ENCODE assay signal across 8 cellular contexts in the genomic region with DNA sequence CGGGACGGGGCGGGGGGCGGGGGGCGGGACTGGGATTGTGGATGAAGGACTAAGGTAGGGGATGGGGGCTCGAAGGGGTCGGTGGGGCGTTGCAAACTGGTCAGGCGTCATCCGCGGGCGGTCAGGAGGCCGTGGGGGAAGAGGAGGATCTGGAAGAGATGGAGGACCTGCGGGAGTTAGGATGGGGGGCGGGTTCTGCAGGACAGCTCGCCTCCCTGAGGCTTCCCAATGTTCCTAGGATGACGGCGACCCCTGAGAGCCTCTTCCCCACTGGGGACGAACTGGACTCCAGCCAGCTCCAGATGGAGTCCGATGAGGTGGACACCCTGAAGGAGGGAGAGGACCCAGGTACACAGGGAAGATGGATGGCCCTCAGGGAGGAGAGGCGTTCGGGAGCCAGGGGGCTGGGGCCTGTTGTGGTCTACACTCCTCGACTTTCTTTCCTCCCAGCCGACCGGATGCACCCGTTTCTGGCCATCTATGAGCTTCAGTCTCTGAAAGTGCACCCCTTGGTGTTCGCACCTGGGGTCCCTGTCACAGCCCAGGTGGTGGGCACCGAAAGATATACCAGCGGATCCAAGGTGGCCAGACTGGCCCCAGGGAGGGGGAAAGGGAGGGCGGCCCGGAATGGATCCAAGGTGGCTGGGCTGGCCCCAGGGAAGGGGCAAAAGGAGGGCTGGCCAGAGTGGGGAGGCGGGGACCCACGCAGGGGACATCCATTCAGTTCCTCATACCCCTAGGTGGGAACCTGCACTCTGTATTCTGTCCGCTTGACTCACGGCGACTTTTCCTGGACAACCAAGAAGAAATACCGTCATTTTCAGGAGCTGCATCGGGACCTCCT. TPM values are rescaled to one million over a fixed set of nuclear protein-coding genes. Genes with fewer than 3 reads are reported as not detected.
DNase-seq lines count a peak whose midpoint lies in the region; ATAC-seq and TF ChIP-seq lines count a peak whose summit lies in the region.

No MANE protein-coding gene starts in this region.

- no peaks in the 10 kb centered on the region for H3K9me3 ChIP-seq in gastroesophageal sphincter
- H3K9me3 ChIP-seq in prostate gland: no peaks in the 10 kb centered on the region

- WGBS in gastroesophageal sphincter (ENCODE audit: low coverage in 1 of 2), 2 donors: 35 to 62% methylated on average over 7 to 20 of the region's 38 CpGs
- WGBS in prostate gland: 18% methylated on average over 38 of the region's 38 CpGs

- peaks cover 0 to 32% of the 10 kb centered on the region in 2 donors for H3K36me3 ChIP-seq in gastroesophageal sphincter
- no peaks in the 10 kb centered on the region for H3K36me3 ChIP-seq in prostate gland

- H3K27me3 ChIP-seq in gastroesophageal sphincter: no peaks in the 10 kb centered on the region
- H3K27me3 ChIP-seq in prostate gland (replicated peaks; ENCODE audit: insufficient read depth): no peaks in the 10 kb centered on the region

- TF ChIP-seq POLR2A in gastroesophageal sphincter (IDR thresholded peaks at IDR 0.05): no peak
- TF ChIP-seq POLR2A in prostate gland (IDR thresholded peaks at IDR 0.05): no peak

- TF ChIP-seq CTCF in VCaP (conservative IDR thresholded peaks at IDR 0.05) (no peak), gastroesophageal sphincter (IDR thresholded peaks at IDR 0.05) (no peak), prostate gland (IDR thresholded peaks at IDR 0.05) (no peak)

- H3K4me1 ChIP-seq in gastroesophageal sphincter (peaks cover 0 to 26% (median 11%) of the 10 kb centered on the region in 3 donors), prostate gland (replicated peaks) (peaks cover 4% of the 10 kb centered on the region)

- DNase-seq in ELR (ENCODE audit: low read depth) (peak; percentile 28), prostate gland (ENCODE audit: low spot score) (no peak), GF-D8 (lab: John Stamatoyannopoulos, UW) (no peak)

- H3K4me3 ChIP-seq in gastroesophageal sphincter (peak overlapping the region; percentile 58 to 90), prostate gland (peak overlapping the region; percentile 76 to 83)

- no peak for TF ChIP-seq EP300 in gastroesophageal sphincter (IDR thresholded peaks at IDR 0.05)

- no peak for ATAC-seq in gastroesophageal sphincter
- no peak for ATAC-seq in HG03108 (IDR thresholded peaks at IDR 0.05; ENCODE audit: unreplicated experiment)
- no peak for ATAC-seq in HG03469 (IDR thresholded peaks at IDR 0.05; ENCODE audit: unreplicated experiment)
- no peak for ATAC-seq in HG03196 (IDR thresholded peaks at IDR 0.05; ENCODE audit: unreplicated experiment)

- peak overlapping the region; percentile 62; the same call in 1 of the 2 replicates for H3K27ac ChIP-seq in VCaP
- H3K27ac ChIP-seq in gastroesophageal sphincter: peak overlapping the region in 3 of 4 donors; percentile 69 to 83 (median 81)
- H3K27ac ChIP-seq in prostate gland: peak overlapping the region; percentile 79 to 83

- intact Hi-C loops in prostate gland (cut with DNase I): loop anchor here (1.0 kb wide), 1 partner anchor 17 kb away; no protein-coding TSS in a partner anchor

RNA-seq across cellular contexts. Expression of a gene that starts 0.8 kb away (rescaled TPM):
- 10 to 100 TPM; 10.2 to 21.3 (median 15.7) TPM for total RNA-seq in gastroesophageal sphincter
- 10 to 100 TPM; 25.7 to 29.5 TPM for total RNA-seq in prostate gland

RNA-seq across cellular contexts. Expression of a gene that starts 11.8 kb away (rescaled TPM):
- total RNA-seq in gastroesophageal sphincter (100 to 1,000 TPM; 184 to 242 (median 187) TPM), prostate gland (100 to 1,000 TPM; 152 to 183 TPM)

RNA-seq across cellular contexts. Expression of a gene that starts 19.0 kb away (rescaled TPM):
- not detected for total RNA-seq in gastroesophageal sphincter
- not detected for total RNA-seq in prostate gland

RNA-seq across cellular contexts. Expression of a gene that starts 21.6 kb away (rescaled TPM):
- total RNA-seq in gastroesophageal sphincter (1 to 10 TPM in 2 of 4 donors, not detected in 2; 1.3 to 3.5 TPM), prostate gland (1 to 10 TPM in 1 of 2 donors, not detected in 1; 2.6 TPM)
